In genomic region chr1:16893796-16894195, GRCh38 we compare ENCODE assay signal across 8 cellular contexts. TPM values are rescaled to one million over a fixed set of nuclear protein-coding genes. Genes with fewer than 3 reads are reported as not detected.
DNase-seq lines count a peak whose midpoint lies in the region; ATAC-seq and TF ChIP-seq lines count a peak whose summit lies in the region.
"Not testable (repeated sequence)": the region's sequence is repeated elsewhere in the genome, so short reads cannot be mapped to it uniquely, and the experiment has no call there.
"Had no signal": no experiment of that assay in that cellular context is flagged by ENCODE, and none has a peak within 500 bp of the region (broad histone marks: within the 10 kb centered on the region; RNA-seq: fewer than 3 reads in every experiment).

No MANE protein-coding gene starts in this region.

- not testable (repeated sequence) for H3K23ac ChIP-seq in mesendoderm (ENCODE audit: low read length)

- not testable (repeated sequence) for H3K4me3 ChIP-seq in CD8-positive, alpha-beta T cell (ENCODE audit: low read depth, low read length); mesendoderm (ENCODE audit: low read length)

- H3K4me1 ChIP-seq in CD8-positive, alpha-beta T cell (ENCODE audit: insufficient read depth, low read length) = peaks cover 10% of the 10 kb centered on the region
- not testable (repeated sequence) for H3K4me1 ChIP-seq in mesendoderm (ENCODE audit: control insufficient read depth, low read depth, low read length)

- H3K9me3 Mint-ChIP-seq in CD8-positive, alpha-beta T cell; activated T-helper 17 cell treated with anti-CD3 and anti-CD28 coated beads, Interleukin-2, amount 50 U/mL, for 72 hours; dendritic cell treated with granulocyte-macrophage colony-stimulating factor and Interleukin-4, amounts not matched to agents 40 ng/mL and 50 ng/mL, for 4 days; natural killer cell; neural crest cell: not testable (repeated sequence)
- peaks cover 25% of the 10 kb centered on the region for H3K9me3 Mint-ChIP-seq in glutamatergic neuron (ENCODE audit: unreplicated experiment)

- not testable (repeated sequence) for DNase-seq in CD8-positive, alpha-beta T cell; glutamatergic neuron; mesendoderm; natural killer cell; neural crest cell (ENCODE audit: low read depth, low spot score)

- H3K4me3 Mint-ChIP-seq in CD8-positive, alpha-beta T cell; dendritic cell treated with granulocyte-macrophage colony-stimulating factor and Interleukin-4, amounts not matched to agents 40 ng/mL and 50 ng/mL, for 4 days; glutamatergic neuron (ENCODE audit: unreplicated experiment); natural killer cell: not testable (repeated sequence)
- peak overlapping the region; percentile 81 for H3K4me3 Mint-ChIP-seq in activated T-helper 17 cell treated with anti-CD3 and anti-CD28 coated beads, Interleukin-2, amount 50 U/mL, for 72 hours
- H3K4me3 Mint-ChIP-seq in neural crest cell = peak overlapping the region; percentile 15

- H3K56ac ChIP-seq in mesendoderm (ENCODE audit: low read length) = peak overlapping the region; percentile 42

- H2BK120ac ChIP-seq in mesendoderm (ENCODE audit: low read depth, low read length) = not testable (repeated sequence)

- H2BK15ac ChIP-seq in mesendoderm (replicated peaks; ENCODE audit: low read depth) = not testable (repeated sequence)

- not testable (repeated sequence) for H3K36me3 ChIP-seq in CD8-positive, alpha-beta T cell (ENCODE audit: insufficient read depth, low read length); mesendoderm (ENCODE audit: control insufficient read depth, insufficient read depth, low read length)

- H4K5ac ChIP-seq in mesendoderm (ENCODE audit: low read length) = not testable (repeated sequence)

- TF ChIP-seq CTCF in CD8-positive, alpha-beta T cell (IDR thresholded peaks at IDR 0.05); glutamatergic neuron (IDR thresholded peaks at IDR 0.05; ENCODE audit: partially characterized antibody, unreplicated experiment); natural killer cell (IDR thresholded peaks at IDR 0.05); neural crest cell (conservative IDR thresholded peaks at IDR 0.05): not testable (repeated sequence)

- not testable (repeated sequence) for H4K8ac ChIP-seq in mesendoderm (ENCODE audit: low read depth, low read length)

- WGBS in mesendoderm (ENCODE audit: extremely low coverage, insufficient coverage, low lambda C conversion rate) = no CpG with 5 or more reads among the region's 4 CpGs

- CTCF ChIA-PET in CD8-positive, alpha-beta T cell (lab: Charles Lee) = not testable (repeated sequence)

- not testable (repeated sequence) for H3K18ac ChIP-seq in mesendoderm (ENCODE audit: low read length)

- not testable (repeated sequence) for H3K27ac ChIP-seq in CD8-positive, alpha-beta T cell (ENCODE audit: low read depth, low read length); mesendoderm (ENCODE audit: low read depth, low read length)

- not testable (repeated sequence) for H3K27me3 Mint-ChIP-seq in CD8-positive, alpha-beta T cell (ENCODE audit: low read depth); activated T-helper 17 cell treated with anti-CD3 and anti-CD28 coated beads, Interleukin-2, amount 50 U/mL, for 72 hours; dendritic cell treated with granulocyte-macrophage colony-stimulating factor and Interleukin-4, amounts not matched to agents 40 ng/mL and 50 ng/mL, for 4 days; natural killer cell (ENCODE audit: low read depth in 2 of 2)
- H3K27me3 Mint-ChIP-seq in glutamatergic neuron (ENCODE audit: unreplicated experiment) (peaks cover 16% of the 10 kb centered on the region), neural crest cell (ENCODE audit: low read depth) (peaks cover 19% of the 10 kb centered on the region)

- not testable (repeated sequence) for H2AK5ac ChIP-seq in mesendoderm (ENCODE audit: low read length)

- H3K79me1 ChIP-seq in mesendoderm (ENCODE audit: low read length) = not testable (repeated sequence)

- H3K27me3 ChIP-seq in CD8-positive, alpha-beta T cell (ENCODE audit: insufficient read depth, low read length); mesendoderm (ENCODE audit: insufficient read depth, low read length, poor library complexity): not testable (repeated sequence)

- peak overlapping the region; percentile 71 for H3K27ac Mint-ChIP-seq in CD8-positive, alpha-beta T cell
- peak overlapping the region; percentile 100 for H3K27ac Mint-ChIP-seq in activated T-helper 17 cell treated with anti-CD3 and anti-CD28 coated beads, Interleukin-2, amount 50 U/mL, for 72 hours
- H3K27ac Mint-ChIP-seq in dendritic cell treated with granulocyte-macrophage colony-stimulating factor and Interleukin-4, amounts not matched to agents 40 ng/mL and 50 ng/mL, for 4 days = peak overlapping the region; percentile 2
- peak overlapping the region; percentile 60 for H3K27ac Mint-ChIP-seq in glutamatergic neuron (ENCODE audit: unreplicated experiment)
- peak overlapping the region; percentile 99 for H3K27ac Mint-ChIP-seq in natural killer cell
- H3K27ac Mint-ChIP-seq in neural crest cell (ENCODE audit: unreplicated experiment) = not testable (repeated sequence)

- H3K36me3 Mint-ChIP-seq in CD8-positive, alpha-beta T cell; dendritic cell treated with granulocyte-macrophage colony-stimulating factor and Interleukin-4, amounts not matched to agents 40 ng/mL and 50 ng/mL, for 4 days (ENCODE audit: low read depth); glutamatergic neuron (ENCODE audit: unreplicated experiment); natural killer cell; neural crest cell (ENCODE audit: low read depth): not testable (repeated sequence)
- peaks cover 19% of the 10 kb centered on the region for H3K36me3 Mint-ChIP-seq in activated T-helper 17 cell treated with anti-CD3 and anti-CD28 coated beads, Interleukin-2, amount 50 U/mL, for 72 hours (ENCODE audit: low read depth)

- H3K9ac ChIP-seq in mesendoderm (ENCODE audit: low read length) = not testable (repeated sequence)

- peaks cover 29% of the 10 kb centered on the region for H3K4me1 Mint-ChIP-seq in CD8-positive, alpha-beta T cell (ENCODE audit: low read depth)
- H3K4me1 Mint-ChIP-seq in activated T-helper 17 cell treated with anti-CD3 and anti-CD28 coated beads, Interleukin-2, amount 50 U/mL, for 72 hours = peaks cover 23% of the 10 kb centered on the region
- H3K4me1 Mint-ChIP-seq in dendritic cell treated with granulocyte-macrophage colony-stimulating factor and Interleukin-4, amounts not matched to agents 40 ng/mL and 50 ng/mL, for 4 days (ENCODE audit: low read depth) = peaks cover 16% of the 10 kb centered on the region
- H3K4me1 Mint-ChIP-seq in glutamatergic neuron (ENCODE audit: low read depth, unreplicated experiment) = peaks cover 18% of the 10 kb centered on the region
- peaks cover 30 to 49% of the 10 kb centered on the region in 2 donors for H3K4me1 Mint-ChIP-seq in natural killer cell
- peaks cover 40% of the 10 kb centered on the region for H3K4me1 Mint-ChIP-seq in neural crest cell

- H3K79me2 ChIP-seq in mesendoderm (ENCODE audit: control insufficient read depth, insufficient read depth, low read length) = not testable (repeated sequence)

- intact Hi-C loops in CD8-positive, alpha-beta T cell (cut with DNase I, micrococcal nuclease); dendritic cell treated with granulocyte-macrophage colony-stimulating factor and Interleukin-4, amounts not matched to agents 40 ng/mL and 50 ng/mL, for 4 days (cut with micrococcal nuclease): not testable (repeated sequence)
- intact Hi-C loops in natural killer cell (cut with micrococcal nuclease) = loop anchor here (10.0 kb wide), 1 partner anchor 249 kb away; no protein-coding TSS in a partner anchor

- H2BK5ac ChIP-seq in mesendoderm (ENCODE audit: low read length) = not testable (repeated sequence)

- not testable (repeated sequence) for H3K4ac ChIP-seq in mesendoderm (ENCODE audit: low read depth, low read length)

- POLR2A ChIA-PET in CD8-positive, alpha-beta T cell (lab: Charles Lee) = not testable (repeated sequence)

- not testable (repeated sequence) for ATAC-seq in CD8-positive, alpha-beta T cell; activated T-helper 17 cell treated with anti-CD3 and anti-CD28 coated beads, Interleukin-2, amount 50 U/mL, for 72 hours (replicated peaks); natural killer cell

- not testable (repeated sequence) for H3K4me2 ChIP-seq in mesendoderm (ENCODE audit: low read length)

- not testable (repeated sequence) for H3K9me3 ChIP-seq in CD8-positive, alpha-beta T cell (ENCODE audit: low read length)

RNA-seq across cellular contexts. Expression of gene RNU1-2, which starts 2.0 kb away (rescaled TPM):
- 1,000 to 10,000 TPM; 3,774 to 3,852 TPM for total RNA-seq in CD8-positive, alpha-beta T cell
- total RNA-seq in activated T-helper 17 cell treated with anti-CD3 and anti-CD28 coated beads, Interleukin-2, amount 50 U/mL, for 72 hours = 1,000 to 10,000 TPM; 1,202 to 2,371 TPM
- total RNA-seq in glutamatergic neuron (ENCODE audit: unreplicated experiment) (3,598 TPM), natural killer cell (1,000 to 10,000 TPM; 2,937 to 3,261 (median 3,038) TPM), neural crest cell (2,478 and 3,042 TPM in 2 replicates)
- polyA plus RNA-seq in mesendoderm (2013, experiment 1 of 2) = not detected
- not detected for polyA plus RNA-seq in mesendoderm (2013, experiment 2 of 2)
- polyA plus RNA-seq: BJ had no signal

RNA-seq across cellular contexts. Expression of gene CROCC, which starts 27.9 kb away (rescaled TPM):
- total RNA-seq in CD8-positive, alpha-beta T cell = 10 to 100 TPM; 51.2 to 54.0 TPM
- total RNA-seq in activated T-helper 17 cell treated with anti-CD3 and anti-CD28 coated beads, Interleukin-2, amount 50 U/mL, for 72 hours = 10 to 100 TPM; 21.2 to 24.5 TPM
- total RNA-seq in glutamatergic neuron (ENCODE audit: unreplicated experiment) (50.9 TPM), natural killer cell (10 to 100 TPM; 51.7 to 62.9 (median 59.1) TPM), neural crest cell (52.6 and 54.1 TPM in 2 replicates)
- 10.7 TPM for polyA plus RNA-seq in mesendoderm (2013, experiment 1 of 2)
- 10.0 TPM for polyA plus RNA-seq in mesendoderm (2013, experiment 2 of 2)
